2 cellular contexts compared by ENCODE assay signal in the genomic region with DNA sequence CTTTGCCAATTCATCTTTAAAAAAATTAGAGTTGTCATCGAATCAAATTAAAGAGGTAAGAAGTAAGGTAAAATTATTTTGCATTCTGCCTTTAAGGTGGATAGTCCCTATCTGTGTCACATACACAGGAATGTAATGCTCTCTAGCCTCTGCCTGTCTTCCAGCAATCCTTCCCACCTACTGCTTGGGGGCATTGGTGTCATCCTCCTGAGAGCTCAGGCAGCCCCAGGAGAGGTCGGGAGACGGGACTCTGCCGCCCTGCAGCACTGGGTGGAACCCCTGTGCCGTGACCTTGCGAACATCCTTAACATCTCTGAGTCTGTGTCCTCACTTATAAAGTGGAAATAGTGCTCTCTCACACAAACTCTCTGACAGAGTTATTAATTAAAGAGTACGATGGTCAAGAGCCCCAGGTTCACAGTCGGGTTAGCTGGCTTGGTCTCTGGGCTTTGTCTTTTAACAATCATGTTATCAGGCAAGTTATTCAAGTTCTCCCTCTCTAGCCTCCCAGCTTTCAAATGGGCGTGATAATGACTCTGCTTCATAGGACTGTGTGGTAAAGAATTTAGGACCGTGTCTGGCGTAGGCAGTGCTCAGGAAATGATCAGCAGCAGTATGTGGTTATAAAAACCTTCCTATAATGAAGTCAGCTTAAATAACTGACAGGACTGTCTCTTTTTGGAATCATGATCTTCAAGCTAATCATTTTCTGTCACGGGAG.
TF ChIP-seq lines count a peak whose summit lies in the region.

No MANE protein-coding gene starts in this region.

TF ChIP-seq in neural cell, 6 proteins besides CTCF, POLR2A, EP300 and RAD21:
- TF ChIP-seq, protein P1, sequence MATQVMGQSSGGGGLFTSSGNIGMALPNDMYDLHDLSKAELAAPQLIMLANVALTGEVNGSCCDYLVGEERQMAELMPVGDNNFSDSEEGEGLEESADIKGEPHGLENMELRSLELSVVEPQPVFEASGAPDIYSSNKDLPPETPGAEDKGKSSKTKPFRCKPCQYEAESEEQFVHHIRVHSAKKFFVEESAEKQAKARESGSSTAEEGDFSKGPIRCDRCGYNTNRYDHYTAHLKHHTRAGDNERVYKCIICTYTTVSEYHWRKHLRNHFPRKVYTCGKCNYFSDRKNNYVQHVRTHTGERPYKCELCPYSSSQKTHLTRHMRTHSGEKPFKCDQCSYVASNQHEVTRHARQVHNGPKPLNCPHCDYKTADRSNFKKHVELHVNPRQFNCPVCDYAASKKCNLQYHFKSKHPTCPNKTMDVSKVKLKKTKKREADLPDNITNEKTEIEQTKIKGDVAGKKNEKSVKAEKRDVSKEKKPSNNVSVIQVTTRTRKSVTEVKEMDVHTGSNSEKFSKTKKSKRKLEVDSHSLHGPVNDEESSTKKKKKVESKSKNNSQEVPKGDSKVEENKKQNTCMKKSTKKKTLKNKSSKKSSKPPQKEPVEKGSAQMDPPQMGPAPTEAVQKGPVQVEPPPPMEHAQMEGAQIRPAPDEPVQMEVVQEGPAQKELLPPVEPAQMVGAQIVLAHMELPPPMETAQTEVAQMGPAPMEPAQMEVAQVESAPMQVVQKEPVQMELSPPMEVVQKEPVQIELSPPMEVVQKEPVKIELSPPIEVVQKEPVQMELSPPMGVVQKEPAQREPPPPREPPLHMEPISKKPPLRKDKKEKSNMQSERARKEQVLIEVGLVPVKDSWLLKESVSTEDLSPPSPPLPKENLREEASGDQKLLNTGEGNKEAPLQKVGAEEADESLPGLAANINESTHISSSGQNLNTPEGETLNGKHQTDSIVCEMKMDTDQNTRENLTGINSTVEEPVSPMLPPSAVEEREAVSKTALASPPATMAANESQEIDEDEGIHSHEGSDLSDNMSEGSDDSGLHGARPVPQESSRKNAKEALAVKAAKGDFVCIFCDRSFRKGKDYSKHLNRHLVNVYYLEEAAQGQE (IDR thresholded peaks at IDR 0.05; ENCODE audit: borderline replicate concordance), result no peak
- TF ChIP-seq MXI1 (conservative IDR thresholded peaks at IDR 0.05; ENCODE audit: poor library complexity, severe bottlenecking) (no peak), EZH2 (IDR thresholded peaks at IDR 0.05; ENCODE audit: borderline replicate concordance, insufficient read depth, low read length, poor library complexity, severe bottlenecking) (no peak), TAF1 (IDR thresholded peaks at IDR 0.05; ENCODE audit: low read depth) (no peak), SMC3 (conservative IDR thresholded peaks at IDR 0.05; ENCODE audit: poor library complexity) (no peak), POLR2AphosphoS5 (IDR thresholded peaks at IDR 0.05) (no peak)

TF ChIP-seq in SK-N-SH, 30 proteins besides CTCF, POLR2A, EP300 and RAD21:
- no peak for TF ChIP-seq JUND (IDR thresholded peaks at IDR 0.05)
- TF ChIP-seq RXRA (IDR thresholded peaks at IDR 0.05; ENCODE audit: borderline replicate concordance, low read depth), result no peak
- no peak for TF ChIP-seq YY1 (IDR thresholded peaks at IDR 0.05; ENCODE audit: low read depth)
- no peak for TF ChIP-seq TEAD4 (IDR thresholded peaks at IDR 0.05; ENCODE audit: borderline replicate concordance, insufficient read depth)
- TF ChIP-seq MXI1 (IDR thresholded peaks at IDR 0.05; ENCODE audit: low read depth, low read length), result no peak
- TF ChIP-seq EZH2phosphoT487 (IDR thresholded peaks at IDR 0.05; ENCODE audit: borderline replicate concordance, low read depth), result no peak
- TF ChIP-seq FOXJ3 (CRISPR knock-in tag; IDR thresholded peaks at IDR 0.05), result no peak
- no peak for TF ChIP-seq FOXM1 (IDR thresholded peaks at IDR 0.05; ENCODE audit: low read depth)
- TF ChIP-seq, protein P2, sequence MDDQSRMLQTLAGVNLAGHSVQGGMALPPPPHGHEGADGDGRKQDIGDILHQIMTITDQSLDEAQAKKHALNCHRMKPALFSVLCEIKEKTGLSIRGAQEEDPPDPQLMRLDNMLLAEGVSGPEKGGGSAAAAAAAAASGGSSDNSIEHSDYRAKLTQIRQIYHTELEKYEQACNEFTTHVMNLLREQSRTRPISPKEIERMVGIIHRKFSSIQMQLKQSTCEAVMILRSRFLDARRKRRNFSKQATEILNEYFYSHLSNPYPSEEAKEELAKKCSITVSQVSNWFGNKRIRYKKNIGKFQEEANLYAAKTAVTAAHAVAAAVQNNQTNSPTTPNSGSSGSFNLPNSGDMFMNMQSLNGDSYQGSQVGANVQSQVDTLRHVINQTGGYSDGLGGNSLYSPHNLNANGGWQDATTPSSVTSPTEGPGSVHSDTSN (IDR thresholded peaks at IDR 0.05), result no peak
- no peak for TF ChIP-seq SIN3A (IDR thresholded peaks at IDR 0.05; ENCODE audit: borderline replicate concordance, low read depth, low read length)
- TF ChIP-seq ZBTB33 (IDR thresholded peaks at IDR 0.05; ENCODE audit: borderline replicate concordance, low read depth), result no peak
- no peak for TF ChIP-seq MAX (IDR thresholded peaks at IDR 0.05; ENCODE audit: low read depth)
- TF ChIP-seq POLR2AphosphoS5 (IDR thresholded peaks at IDR 0.05; ENCODE audit: low read depth, low read length), result no peak
- no peak for TF ChIP-seq IRF3 (IDR thresholded peaks at IDR 0.05; ENCODE audit: low read depth, low read length)
- no peak for TF ChIP-seq FOSL2 (IDR thresholded peaks at IDR 0.05; ENCODE audit: borderline replicate concordance, low read depth)
- TF ChIP-seq RFX5 (IDR thresholded peaks at IDR 0.05; ENCODE audit: low read length), result no peak
- TF ChIP-seq, protein P3, sequence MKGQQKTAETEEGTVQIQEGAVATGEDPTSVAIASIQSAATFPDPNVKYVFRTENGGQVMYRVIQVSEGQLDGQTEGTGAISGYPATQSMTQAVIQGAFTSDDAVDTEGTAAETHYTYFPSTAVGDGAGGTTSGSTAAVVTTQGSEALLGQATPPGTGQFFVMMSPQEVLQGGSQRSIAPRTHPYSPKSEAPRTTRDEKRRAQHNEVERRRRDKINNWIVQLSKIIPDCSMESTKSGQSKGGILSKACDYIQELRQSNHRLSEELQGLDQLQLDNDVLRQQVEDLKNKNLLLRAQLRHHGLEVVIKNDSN (IDR thresholded peaks at IDR 0.05; ENCODE audit: borderline replicate concordance, low read depth), result no peak
- TF ChIP-seq NRF1 (IDR thresholded peaks at IDR 0.05; ENCODE audit: low read depth, low read length), result no peak
- no peak for TF ChIP-seq SMC3 (IDR thresholded peaks at IDR 0.05; ENCODE audit: low read depth, low read length)
TF ChIP-seq in SK-N-SH: peak in this region for 0.
